In genomic region chr1:98113811-98114210, GRCh38 we compare ENCODE assay signal across 33 cellular contexts.
"Had no signal": no experiment of that assay in that cellular context is flagged by ENCODE, and none has a peak within 500 bp of the region (broad histone marks: within the 10 kb centered on the region; RNA-seq: fewer than 3 reads in every experiment).

No MANE protein-coding gene starts in this region.

- H3K4me1 ChIP-seq: adrenal gland, body of pancreas had no signal

- DNase-seq: activated B cell treated with CpG ODN at 0.5 μM for 24 hours; activated CD4-positive, alpha-beta memory T cell treated with anti-CD3 and anti-CD28 coated beads for 36 hours; activated CD4-positive, alpha-beta T cell treated with anti-CD3 and anti-CD28 coated beads for 4 hours; activated CD4-positive, alpha-beta T cell treated with anti-CD3 and anti-CD28 coated beads, Interleukin-2, amount 10 ng/mL, durations not matched to agents 24 days and 14 days; activated CD4-positive, alpha-beta T cell treated with anti-CD3 and anti-CD28 coated beads, Interleukin-2, amount 50 U/mL, for 1 hour; activated CD4-positive, alpha-beta T cell treated with anti-CD3 and anti-CD28 coated beads, Interleukin-2, amount 50 U/mL, for 4 hours; activated CD4-positive, CD25-positive, alpha-beta regulatory T cell treated with anti-CD3 and anti-CD28 coated beads, Interleukin-2, amount 50 U/mL, for 72 hours; activated CD8-positive, alpha-beta memory T cell treated with anti-CD3 and anti-CD28 coated beads, Interleukin-2, amount 50 U/mL, for 4 hours; activated CD8-positive, alpha-beta T cell treated with anti-CD3 and anti-CD28 coated beads for 36 hours; activated effector memory CD4-positive, alpha-beta T cell treated with anti-CD3 and anti-CD28 coated beads, Interleukin-2, amount 50 U/mL, for 16 hours; activated gamma-delta T cell treated with Interleukin-2 at 50 U/mL for 16 hours; activated naive CD4-positive, alpha-beta T cell; activated naive CD4-positive, alpha-beta T cell treated with anti-CD3 and anti-CD28 coated beads for 36 hours; activated naive CD4-positive, alpha-beta T cell treated with anti-CD3 and anti-CD28 coated beads, Interleukin-2, amount 50 U/mL, for 16 hours; activated naive CD8-positive, alpha-beta T cell treated with anti-CD3 and anti-CD28 coated beads for 36 hours; activated T-cell treated with anti-CD3 and anti-CD28 coated beads for 4 hours; activated T-cell treated with anti-CD3 and anti-CD28 coated beads, Interleukin-2, amount 50 U/mL, for 1 hour; activated T-cell treated with anti-CD3 and anti-CD28 coated beads, Interleukin-2, amount 50 U/mL, for 4 hours; activated T-cell treated with anti-CD3 and anti-CD28 coated beads, Interleukin-2, amount 50 U/mL, for 72 hours; adrenal gland; amniotic stem cell; aorta; body of pancreas; brain microvascular endothelial cell; caudate nucleus; cerebellar nuclear complex; T-helper 1 cell; T-helper 2 cell; T-helper 9 cell had no signal

- H3K27ac ChIP-seq: adrenal gland, body of pancreas, brain microvascular endothelial cell, cardiac muscle cell, VCaP had no signal

- H3K36me3 ChIP-seq: adrenal gland, brain microvascular endothelial cell, cardiac muscle cell had no signal

- ATAC-seq: activated CD8-positive, alpha-beta T cell treated with anti-CD3 and anti-CD28 coated beads for 36 hours; activated naive CD4-positive, alpha-beta T cell treated with anti-CD3 and anti-CD28 coated beads, Interleukin-2, amount 50 U/mL, for 72 hours; activated T-cell treated with anti-CD3 and anti-CD28 coated beads, Interleukin-2, amount 50 U/mL, for 4 hours; activated T-cell treated with anti-CD3 and anti-CD28 coated beads, Interleukin-2, amount 50 U/mL, for 72 hours; activated T-helper 17 cell treated with anti-CD3 and anti-CD28 coated beads, Interleukin-2, amount 50 U/mL, for 72 hours; body of pancreas had no signal

- H3K9me3 ChIP-seq: adrenal gland, body of pancreas had no signal

- H3K4me3 ChIP-seq: adrenal gland, body of pancreas, cardiac muscle cell had no signal

- H3K27me3 ChIP-seq: adrenal gland, body of pancreas, brain microvascular endothelial cell, cardiac muscle cell had no signal
